1 cellular context compared by ENCODE assay signal in the genomic region with DNA sequence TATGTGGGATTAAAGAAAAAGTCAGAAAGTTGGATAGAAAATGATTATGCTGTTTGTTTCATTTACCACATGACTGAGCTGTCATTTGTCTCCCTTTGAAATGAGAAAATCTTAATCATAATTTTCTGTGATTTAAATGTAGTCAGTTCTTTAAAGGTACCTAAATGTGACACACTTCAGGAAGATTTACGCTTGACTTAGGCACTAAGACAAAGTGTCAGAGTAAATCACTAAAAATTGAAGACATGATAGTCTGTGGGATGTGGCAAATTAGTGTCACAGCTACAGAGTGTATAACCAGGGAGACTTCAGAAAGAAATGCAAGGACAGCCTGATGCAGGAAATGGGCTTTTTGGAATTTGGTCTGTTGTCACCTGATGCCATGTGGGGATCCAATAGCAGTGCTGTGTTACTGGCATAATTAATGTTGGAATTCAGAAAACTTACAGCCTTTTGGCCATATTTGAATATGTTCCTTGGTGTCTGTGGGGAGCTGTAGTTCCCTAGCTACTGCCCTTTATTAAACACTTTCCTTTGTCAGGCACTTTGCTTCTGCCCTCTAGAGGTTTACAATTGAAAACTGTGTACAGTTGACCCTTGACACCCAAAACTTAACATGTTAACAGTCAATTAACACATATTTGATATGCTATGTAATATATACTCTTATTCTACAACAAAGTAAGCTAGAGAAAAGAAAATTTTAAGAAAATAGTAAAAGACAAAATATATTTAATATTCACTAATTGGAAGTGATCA.
TF ChIP-seq lines count a peak whose summit lies in the region.

No MANE protein-coding gene starts in this region.

TF ChIP-seq in liver, 16 proteins besides CTCF, POLR2A, EP300 and RAD21 (continued from another document):
- TF ChIP-seq HNF4A (conservative IDR thresholded peaks at IDR 0.05): peak in 1 of 2 donors; percentile 32
- peak; percentile 19 for TF ChIP-seq NR2F2 (IDR thresholded peaks at IDR 0.05)
TF ChIP-seq in liver: peak in this region for 2.
